In genomic region chr4:108256538-108256937, GRCh38 we compare ENCODE assay signal across 40 cellular contexts.
"Had no signal": no experiment of that assay in that cellular context is flagged by ENCODE, and none has a peak within 500 bp of the region (broad histone marks: within the 10 kb centered on the region; RNA-seq: fewer than 3 reads in every experiment).

No MANE protein-coding gene starts in this region.

- H3K4me1 Mint-ChIP-seq: activated naive CD4-positive, alpha-beta T cell treated with anti-CD3 and anti-CD28 coated beads, Interleukin-2, amount 10 ng/mL, durations not matched to agents 7 days and 5 days; activated naive CD8-positive, alpha-beta T cell treated with anti-CD3 and anti-CD28 coated beads for 36 hours; activated naive CD8-positive, alpha-beta T cell treated with anti-CD3 and anti-CD28 coated beads, Interleukin-2, amount 50 U/mL, for 24 hours; activated T-helper 17 cell treated with anti-CD3 and anti-CD28 coated beads, Interleukin-2, amount 50 U/mL, for 72 hours; central memory CD8-positive, alpha-beta T cell had no signal

- ATAC-seq: activated naive CD4-positive, alpha-beta T cell treated with anti-CD3 and anti-CD28 coated beads, Interleukin-2, amount 50 U/mL, for 72 hours; activated naive CD8-positive, alpha-beta T cell treated with anti-CD3 and anti-CD28 coated beads, Interleukin-2, amount 50 U/mL, for 24 hours; activated T-cell treated with anti-CD3 and anti-CD28 coated beads, Interleukin-2, amount 50 U/mL, for 4 hours; activated T-cell treated with anti-CD3 and anti-CD28 coated beads, Interleukin-2, amount 50 U/mL, for 72 hours; activated T-helper 17 cell treated with anti-CD3 and anti-CD28 coated beads, Interleukin-2, amount 50 U/mL, for 72 hours; body of pancreas had no signal

- H3K9me3 ChIP-seq: adrenal gland, ascending aorta, body of pancreas, breast epithelium had no signal

- FAIRE-seq: astrocyte, bronchial epithelial cell had no signal

- H3K27ac Mint-ChIP-seq: activated naive CD4-positive, alpha-beta T cell treated with anti-CD3 and anti-CD28 coated beads for 36 hours; activated naive CD4-positive, alpha-beta T cell treated with anti-CD3 and anti-CD28 coated beads, Interleukin-2, amount 10 ng/mL, durations not matched to agents 7 days and 5 days; activated naive CD4-positive, alpha-beta T cell treated with anti-CD3 and anti-CD28 coated beads, Interleukin-2, amount 50 U/mL, for 24 hours; activated naive CD4-positive, alpha-beta T cell treated with anti-CD3 and anti-CD28 coated beads, Interleukin-2, amount 50 U/mL, for 72 hours; activated naive CD8-positive, alpha-beta T cell; activated naive CD8-positive, alpha-beta T cell treated with anti-CD3 and anti-CD28 coated beads for 36 hours; activated naive CD8-positive, alpha-beta T cell treated with anti-CD3 and anti-CD28 coated beads, Interleukin-2, amount 10 ng/mL, durations not matched to agents 7 days and 5 days; activated naive CD8-positive, alpha-beta T cell treated with anti-CD3 and anti-CD28 coated beads, Interleukin-2, amount 50 U/mL, for 24 hours; activated T-cell treated with anti-CD3 and anti-CD28 coated beads, Interleukin-2, amount 50 U/mL, for 24 hours; activated T-cell treated with anti-CD3 and anti-CD28 coated beads, Interleukin-2, amount 50 U/mL, for 72 hours; activated T-helper 1 cell treated with anti-CD3 and anti-CD28 coated beads, Interleukin-12 subunit alpha, Interleukin-12 subunit beta, Interleukin-2, Interleukin-4 antibody, amounts not matched to agents 30 ng/mL and 10 ng/mL and 1 ng/mL, durations not matched to agents 14 hours and 24 hours and 36 hours; activated T-helper 17 cell treated with anti-CD3 and anti-CD28 coated beads, Interleukin-2, amount 50 U/mL, for 72 hours; activated T-helper 2 cell treated with anti-CD3 and anti-CD28 coated beads, Interferon-gamma antibody, Interleukin-2, Interleukin-4, amounts not matched to agents 10 μg/mL and 5 μg/mL and 100 μg/mL, durations not matched to agents 14 hours and 24 hours and 36 hours; brain had no signal

- H3K27me3 Mint-ChIP-seq: activated naive CD4-positive, alpha-beta T cell treated with anti-CD3 and anti-CD28 coated beads, Interleukin-2, amount 10 ng/mL, durations not matched to agents 7 days and 5 days; activated naive CD4-positive, alpha-beta T cell treated with anti-CD3 and anti-CD28 coated beads, Interleukin-2, amount 50 U/mL, for 24 hours; activated naive CD8-positive, alpha-beta T cell; activated naive CD8-positive, alpha-beta T cell treated with anti-CD3 and anti-CD28 coated beads for 36 hours; activated naive CD8-positive, alpha-beta T cell treated with anti-CD3 and anti-CD28 coated beads, Interleukin-2, amount 10 ng/mL, durations not matched to agents 7 days and 5 days; activated naive CD8-positive, alpha-beta T cell treated with anti-CD3 and anti-CD28 coated beads, Interleukin-2, amount 50 U/mL, for 24 hours; activated T-cell treated with anti-CD3 and anti-CD28 coated beads, Interleukin-2, amount 50 U/mL, for 24 hours; activated T-helper 17 cell treated with anti-CD3 and anti-CD28 coated beads, Interleukin-2, amount 50 U/mL, for 72 hours; brain; central memory CD8-positive, alpha-beta T cell had no signal

- H3K4me3 ChIP-seq: adrenal gland, ascending aorta, body of pancreas, breast epithelium, cardiac muscle cell had no signal

- H3K4me3 Mint-ChIP-seq: activated naive CD4-positive, alpha-beta T cell treated with anti-CD3 and anti-CD28 coated beads for 36 hours; activated naive CD4-positive, alpha-beta T cell treated with anti-CD3 and anti-CD28 coated beads, Interleukin-2, amount 10 ng/mL, durations not matched to agents 7 days and 5 days; activated naive CD4-positive, alpha-beta T cell treated with anti-CD3 and anti-CD28 coated beads, Interleukin-2, amount 50 U/mL, for 24 hours; activated naive CD8-positive, alpha-beta T cell; activated naive CD8-positive, alpha-beta T cell treated with anti-CD3 and anti-CD28 coated beads for 36 hours; activated naive CD8-positive, alpha-beta T cell treated with anti-CD3 and anti-CD28 coated beads, Interleukin-2, amount 10 ng/mL, durations not matched to agents 7 days and 5 days; activated naive CD8-positive, alpha-beta T cell treated with anti-CD3 and anti-CD28 coated beads, Interleukin-2, amount 50 U/mL, for 24 hours; activated T-cell treated with anti-CD3 and anti-CD28 coated beads, Interleukin-2, amount 50 U/mL, for 24 hours; activated T-cell treated with anti-CD3 and anti-CD28 coated beads, Interleukin-2, amount 50 U/mL, for 4 hours; activated T-cell treated with anti-CD3 and anti-CD28 coated beads, Interleukin-2, amount 50 U/mL, for 72 hours; activated T-helper 1 cell treated with anti-CD3 and anti-CD28 coated beads, Interleukin-12 subunit alpha, Interleukin-12 subunit beta, Interleukin-2, Interleukin-4 antibody, amounts not matched to agents 30 ng/mL and 10 ng/mL and 1 ng/mL, durations not matched to agents 14 hours and 24 hours and 36 hours; activated T-helper 17 cell treated with anti-CD3 and anti-CD28 coated beads, Interleukin-2, amount 50 U/mL, for 72 hours; brain; central memory CD8-positive, alpha-beta T cell had no signal

- H3K36me3 ChIP-seq: adrenal gland, ascending aorta, brain microvascular endothelial cell, breast epithelium, cardiac muscle cell had no signal

- H3K27ac ChIP-seq: adrenal gland, ascending aorta, body of pancreas, brain microvascular endothelial cell, breast epithelium had no signal

- H3K4me1 ChIP-seq: adrenal gland, ascending aorta, body of pancreas, breast epithelium had no signal

- H3K27me3 ChIP-seq: adrenal gland, ascending aorta, body of pancreas, brain microvascular endothelial cell, breast epithelium, cardiac muscle cell had no signal

- H3K9me3 Mint-ChIP-seq: activated naive CD4-positive, alpha-beta T cell treated with anti-CD3 and anti-CD28 coated beads for 36 hours; activated naive CD4-positive, alpha-beta T cell treated with anti-CD3 and anti-CD28 coated beads, Interleukin-2, amount 50 U/mL, for 24 hours; activated naive CD8-positive, alpha-beta T cell treated with anti-CD3 and anti-CD28 coated beads for 36 hours; activated naive CD8-positive, alpha-beta T cell treated with anti-CD3 and anti-CD28 coated beads, Interleukin-2, amount 50 U/mL, for 24 hours; activated T-cell treated with anti-CD3 and anti-CD28 coated beads, Interleukin-2, amount 50 U/mL, for 24 hours; activated T-cell treated with anti-CD3 and anti-CD28 coated beads, Interleukin-2, amount 50 U/mL, for 4 hours; activated T-helper 17 cell treated with anti-CD3 and anti-CD28 coated beads, Interleukin-2, amount 50 U/mL, for 72 hours; activated T-helper 2 cell treated with anti-CD3 and anti-CD28 coated beads, Interferon-gamma antibody, Interleukin-2, Interleukin-4, amounts not matched to agents 10 μg/mL and 5 μg/mL and 100 μg/mL, durations not matched to agents 14 hours and 24 hours and 36 hours; central memory CD8-positive, alpha-beta T cell had no signal

- DNase-seq: activated effector memory CD4-positive, alpha-beta T cell treated with anti-CD3 and anti-CD28 coated beads, Interleukin-2, amount 50 U/mL, for 16 hours; activated effector memory CD4-positive, alpha-beta T cell treated with Interleukin-2 at 50 U/mL for 16 hours; activated gamma-delta T cell; activated gamma-delta T cell treated with Interleukin-2 at 50 U/mL for 16 hours; activated naive CD4-positive, alpha-beta T cell; activated naive CD4-positive, alpha-beta T cell treated with anti-CD3 and anti-CD28 coated beads for 36 hours; activated naive CD4-positive, alpha-beta T cell treated with anti-CD3 and anti-CD28 coated beads, Interleukin-2, amount 10 ng/mL, durations not matched to agents 7 days and 5 days; activated naive CD4-positive, alpha-beta T cell treated with anti-CD3 and anti-CD28 coated beads, Interleukin-2, amount 50 U/mL, for 16 hours; activated naive CD4-positive, alpha-beta T cell treated with Interleukin-2 at 50 U/mL for 16 hours; activated naive CD8-positive, alpha-beta T cell treated with anti-CD3 and anti-CD28 coated beads for 36 hours; activated naive CD8-positive, alpha-beta T cell treated with anti-CD3 and anti-CD28 coated beads, Interleukin-2, amount 10 ng/mL, durations not matched to agents 7 days and 5 days; activated naive CD8-positive, alpha-beta T cell treated with anti-CD3 and anti-CD28 coated beads, Interleukin-2, amount 50 U/mL, for 24 hours; activated T-cell treated with anti-CD3 and anti-CD28 coated beads, Interleukin-2, amount 50 U/mL, for 1 hour; activated T-cell treated with anti-CD3 and anti-CD28 coated beads, Interleukin-2, amount 50 U/mL, for 24 hours; activated T-cell treated with anti-CD3 and anti-CD28 coated beads, Interleukin-2, amount 50 U/mL, for 4 hours; activated T-cell treated with anti-CD3 and anti-CD28 coated beads, Interleukin-2, amount 50 U/mL, for 48 hours; activated T-cell treated with anti-CD3 and anti-CD28 coated beads, Interleukin-2, amount 50 U/mL, for 72 hours; adrenal gland; amniotic stem cell; amygdala; anterior cingulate cortex; aorta; body of pancreas; brain microvascular endothelial cell; caudate nucleus; central memory CD4-positive, alpha-beta T cell; cerebellar nuclear complex had no signal

- H3K36me3 Mint-ChIP-seq: activated naive CD4-positive, alpha-beta T cell treated with anti-CD3 and anti-CD28 coated beads, Interleukin-2, amount 50 U/mL, for 72 hours; brain had no signal
